ENCODE assay signal across 15 cellular contexts in genomic region chr17:15896834-15897233, GRCh38. TPM values are rescaled to one million over a fixed set of nuclear protein-coding genes. Genes with fewer than 3 reads are reported as not detected.
DNase-seq lines count a peak whose midpoint lies in the region; ATAC-seq lines count a peak whose summit lies in the region.
"Had no signal": no experiment of that assay in that cellular context is flagged by ENCODE, and none has a peak within 500 bp of the region (broad histone marks: within the 10 kb centered on the region; RNA-seq: fewer than 3 reads in every experiment).

No MANE protein-coding gene starts in this region.

- no peaks in the 10 kb centered on the region for H3K36me3 Mint-ChIP-seq in stimulated activated naive CD8-positive, alpha-beta T cell treated with anti-CD3 and anti-CD28 coated beads, Interleukin-15, Interleukin-2, amounts not matched to agents 100 ng/mL and 50 ng/mL, for 24 hours (ENCODE audit: low read depth)
- no peaks in the 10 kb centered on the region for H3K36me3 Mint-ChIP-seq in effector memory CD8-positive, alpha-beta T cell (ENCODE audit: insufficient read depth)

- intact Hi-C loops in cardiac septum (cut with DNase I), result no loop called here

- H3K36me3 ChIP-seq in KOPT-K1 (ENCODE audit: insufficient read depth, low read length), result no peaks in the 10 kb centered on the region

- H3K4me1 Mint-ChIP-seq in stimulated activated naive CD8-positive, alpha-beta T cell treated with anti-CD3 and anti-CD28 coated beads, Interleukin-15, Interleukin-2, amounts not matched to agents 100 ng/mL and 50 ng/mL, for 24 hours (ENCODE audit: low read depth), result peaks cover 20% of the 10 kb centered on the region
- H3K4me1 Mint-ChIP-seq in stimulated activated naive CD8-positive, alpha-beta T cell treated with anti-CD3 and anti-CD28 coated beads, Interleukin-15, amount 100 ng/mL, for 72 hours, result peaks cover 28% of the 10 kb centered on the region
- peaks cover 6 to 19% of the 10 kb centered on the region in 2 donors for H3K4me1 Mint-ChIP-seq in effector memory CD8-positive, alpha-beta T cell (ENCODE audit: low read depth in 2 of 2)

- H3K27ac Mint-ChIP-seq in stimulated activated naive CD8-positive, alpha-beta T cell treated with anti-CD3 and anti-CD28 coated beads, Interleukin-15, Interleukin-2, amounts not matched to agents 100 ng/mL and 50 ng/mL, for 24 hours, result no peak overlapping the region
- peak overlapping the region in 1 of 2 donors; percentile 31 for H3K27ac Mint-ChIP-seq in stimulated activated naive CD8-positive, alpha-beta T cell treated with anti-CD3 and anti-CD28 coated beads, Interleukin-15, amount 100 ng/mL, for 72 hours
- peak overlapping the region; percentile 88 to 89 for H3K27ac Mint-ChIP-seq in effector memory CD8-positive, alpha-beta T cell

- no peaks in the 10 kb centered on the region for H3K9me3 ChIP-seq in KOPT-K1 (ENCODE audit: insufficient read depth, low read length, poor library complexity, severe bottlenecking)

- peak overlapping the region; percentile 72 for H3K4me3 Mint-ChIP-seq in stimulated activated naive CD8-positive, alpha-beta T cell treated with anti-CD3 and anti-CD28 coated beads, Interleukin-15, Interleukin-2, amounts not matched to agents 100 ng/mL and 50 ng/mL, for 24 hours
- peak overlapping the region in 1 of 2 donors; percentile 79 for H3K4me3 Mint-ChIP-seq in stimulated activated naive CD8-positive, alpha-beta T cell treated with anti-CD3 and anti-CD28 coated beads, Interleukin-15, amount 100 ng/mL, for 72 hours
- H3K4me3 Mint-ChIP-seq in effector memory CD8-positive, alpha-beta T cell, result peak overlapping the region; percentile 63 to 64

- no peak for ATAC-seq in stimulated activated naive CD8-positive, alpha-beta T cell treated with anti-CD3 and anti-CD28 coated beads, Interleukin-15, amount 100 ng/mL, for 72 hours
- ATAC-seq in effector memory CD8-positive, alpha-beta T cell (replicated peaks), result no peak
- ATAC-seq: PC-3 had no signal

- DNase-seq in stimulated activated naive CD8-positive, alpha-beta T cell treated with anti-CD3 and anti-CD28 coated beads, Interleukin-15, amount 100 ng/mL, for 72 hours, result no peak
- no peak for DNase-seq in effector memory CD8-positive, alpha-beta T cell
- no peak for DNase-seq in cardiac septum (ENCODE audit: low spot score)
- DNase-seq in NCI-H1105 (lab: John Stamatoyannopoulos, UW), result no peak
- no peak for DNase-seq in activated CD8-positive, alpha-beta memory T cell treated with anti-CD3 and anti-CD28 coated beads, Interleukin-2, amount 50 U/mL, for 4 hours
- DNase-seq: GDM1, MV-4-11, NCI-H1436, NCI-H2029, NCI-H2171 treated with DMSO at 0.1 percent for 48 hours, NCI-H748 treated with DMSO at 0.1 percent for 48 hours, PC-3, SJCRH30 had no signal

- peak overlapping the region; percentile 66 for H3K27ac ChIP-seq in KOPT-K1 (ENCODE audit: low read depth, low read length, poor library complexity, severe bottlenecking)
- H3K27ac ChIP-seq: SJCRH30 had no signal

- H3K27me3 Mint-ChIP-seq in stimulated activated naive CD8-positive, alpha-beta T cell treated with anti-CD3 and anti-CD28 coated beads, Interleukin-15, Interleukin-2, amounts not matched to agents 100 ng/mL and 50 ng/mL, for 24 hours, result no peaks in the 10 kb centered on the region
- no peaks in the 10 kb centered on the region for H3K27me3 Mint-ChIP-seq in stimulated activated naive CD8-positive, alpha-beta T cell treated with anti-CD3 and anti-CD28 coated beads, Interleukin-15, amount 100 ng/mL, for 72 hours
- H3K27me3 Mint-ChIP-seq in effector memory CD8-positive, alpha-beta T cell, result peaks cover 0 to 7% of the 10 kb centered on the region in 2 donors

- H3K9me3 Mint-ChIP-seq in stimulated activated naive CD8-positive, alpha-beta T cell treated with anti-CD3 and anti-CD28 coated beads, Interleukin-15, Interleukin-2, amounts not matched to agents 100 ng/mL and 50 ng/mL, for 24 hours, result peaks cover 4% of the 10 kb centered on the region
- H3K9me3 Mint-ChIP-seq in stimulated activated naive CD8-positive, alpha-beta T cell treated with anti-CD3 and anti-CD28 coated beads, Interleukin-15, amount 100 ng/mL, for 72 hours, result peaks cover 4 to 19% of the 10 kb centered on the region in 2 donors
- no peaks in the 10 kb centered on the region for H3K9me3 Mint-ChIP-seq in effector memory CD8-positive, alpha-beta T cell

RNA-seq across cellular contexts. Expression of gene ADORA2B, which starts 48.1 kb away (rescaled TPM):
- 1.3 TPM for total RNA-seq in cardiac septum
